7 cellular contexts compared by ENCODE assay signal in the genomic region with DNA sequence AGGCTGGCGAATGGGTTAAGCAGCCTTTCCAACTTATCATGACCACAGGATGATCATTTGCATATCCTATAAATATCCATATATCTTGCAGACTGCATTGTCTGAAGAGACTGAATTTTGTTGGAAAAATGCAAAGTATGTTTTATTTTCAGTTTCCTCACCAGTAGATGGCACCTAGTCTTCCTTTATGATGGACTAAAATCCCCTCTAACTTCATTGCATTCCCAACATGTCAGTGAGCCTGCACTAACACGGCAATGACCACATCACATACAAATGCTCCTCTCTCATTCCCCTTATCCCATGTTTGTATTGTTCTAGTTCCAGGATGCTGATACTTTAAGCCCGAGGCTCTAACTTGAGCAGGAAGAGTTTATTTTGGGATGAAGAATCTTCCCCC. TPM values are rescaled to one million over a fixed set of nuclear protein-coding genes. Genes with fewer than 3 reads are reported as not detected.
A peak's percentile ranks its signal among the peaks of the same experiment; 100 is the strongest.
DNase-seq lines count a peak whose midpoint lies in the region; ATAC-seq and TF ChIP-seq lines count a peak whose summit lies in the region.

No MANE protein-coding gene starts in this region.

- H3K4me2 ChIP-seq in GM23248 (ENCODE audit: unreplicated experiment) = no peak overlapping the region
- no peak overlapping the region for H3K4me2 ChIP-seq in parathyroid adenoma (ENCODE audit: low read length)

- H3K4me3 ChIP-seq in GM23248 (no peak overlapping the region), epithelial cell of esophagus (ENCODE audit: low read length) (no peak overlapping the region), parathyroid adenoma (ENCODE audit: low read depth, low read length) (no peak overlapping the region)

- in situ Hi-C loops in GM23248 (cut with MboI) = no loop called here

- H2AFZ ChIP-seq in GM23248 (peak overlapping the region; percentile 55), parathyroid adenoma (peak overlapping the region; percentile 27)

- no peaks in the 10 kb centered on the region for H3K9me2 ChIP-seq in GM23248 (ENCODE audit: insufficient read depth)

- H3K36me3 ChIP-seq in GM23248 (ENCODE audit: low read depth) = no peaks in the 10 kb centered on the region
- no peaks in the 10 kb centered on the region for H3K36me3 ChIP-seq in parathyroid adenoma (ENCODE audit: control insufficient read depth, insufficient read depth, low read length)

- no peaks in the 10 kb centered on the region for H3K4me1 ChIP-seq in GM23248 (ENCODE audit: insufficient read depth)
- no peaks in the 10 kb centered on the region for H3K4me1 ChIP-seq in parathyroid adenoma

- ATAC-seq in HG03175 (IDR thresholded peaks at IDR 0.05; ENCODE audit: unreplicated experiment) (no peak), HG02798 (IDR thresholded peaks at IDR 0.05; ENCODE audit: poor library complexity, unreplicated experiment) (no peak), omental fat pad (ENCODE audit: low FRiP score) (no peak)

- DNase-seq in GM23248 (peak; percentile 54), NCI-H748 treated with DMSO at 0.1 percent for 48 hours (lab: John Stamatoyannopoulos, UW) (peak; percentile 5), epithelial cell of esophagus (ENCODE audit: low read depth) (peak; percentile 37), omental fat pad (ENCODE audit: low spot score) (no peak)

- 14 to 15% methylated on average over 3 of the region's 3 CpGs for WGBS in GM23248 (ENCODE audit: low coverage in 1 of 2, low lambda C conversion rate in 2 of 2, missing lambda C conversion rate in 2 of 2), 2 experiments

- no peaks in the 10 kb centered on the region for H4K20me1 ChIP-seq in GM23248 (ENCODE audit: insufficient read depth)

- TF ChIP-seq CTCF in epithelial cell of esophagus (IDR thresholded peaks at IDR 0.05; ENCODE audit: insufficient read depth, low read depth, low read length, missing control alignments) (peak; percentile 24), parathyroid adenoma (IDR thresholded peaks at IDR 0.05) (peak; percentile 27), omental fat pad (IDR thresholded peaks at IDR 0.05) (no peak)

- no peaks in the 10 kb centered on the region for H3K79me2 ChIP-seq in GM23248 (ENCODE audit: insufficient read depth)
- no peaks in the 10 kb centered on the region for H3K79me2 ChIP-seq in parathyroid adenoma

- H3K27ac ChIP-seq in GM23248 (no peak overlapping the region), parathyroid adenoma (no peak overlapping the region)

- H3F3A ChIP-seq in GM23248 (ENCODE audit: insufficient read depth) = no peaks in the 10 kb centered on the region

- H3K27me3 ChIP-seq in GM23248 (replicated peaks; ENCODE audit: insufficient read depth) (no peaks in the 10 kb centered on the region; the same call in 1 of the 2 replicates), parathyroid adenoma (ENCODE audit: control insufficient read depth, insufficient read depth, low read length) (no peaks in the 10 kb centered on the region)

- H3K9ac ChIP-seq in GM23248 (no peak overlapping the region), parathyroid adenoma (no peak overlapping the region)

- H3K9me3 ChIP-seq in GM23248 (ENCODE audit: low read depth) = no peaks in the 10 kb centered on the region
- no peaks in the 10 kb centered on the region for H3K9me3 ChIP-seq in parathyroid adenoma (ENCODE audit: control insufficient read depth, low read length)

RNA-seq across cellular contexts. Expression of gene MYBPC1, which starts 24.7 kb away (rescaled TPM):
- total RNA-seq in GM23248 (2014; rRNA removed; shearing (Covaris generic)) = not detected in 2 replicates
- polyA plus RNA-seq in GM23248 (2016; fragmentation: Nextera tagmentation; extraction: Ambion mirVana) = not detected in 2 replicates
- total RNA-seq in omental fat pad = not detected

Comparison
In these comparisons a context has a peak if more than half of its experiments do, and no peak if none do; other contexts are left out.
1. CTCF ChIP-seq: peak in epithelial cell of esophagus (single experiment) and parathyroid adenoma (single experiment); none in omental fat pad (0 of 3).